Comparison of ENCODE assay signal across 5 cellular contexts in the genomic region with DNA sequence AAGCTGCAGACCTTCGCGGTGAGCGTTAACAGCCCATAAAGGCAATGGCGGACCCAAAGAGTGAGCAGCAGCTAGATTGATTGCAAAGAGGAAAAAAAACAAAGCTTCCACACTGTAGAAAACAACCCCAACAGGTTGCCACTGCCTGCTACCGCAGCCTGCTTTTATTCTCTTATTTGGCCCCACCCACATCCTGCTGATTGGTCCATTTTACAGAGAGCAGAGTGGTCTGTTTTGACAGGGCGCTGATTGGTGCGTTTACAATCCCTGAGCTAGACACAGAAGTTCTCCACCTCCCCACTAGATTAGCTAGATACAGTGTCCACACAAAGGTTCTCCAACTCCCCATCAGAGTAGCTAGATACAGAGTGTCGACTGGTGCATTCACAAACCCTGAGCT.
DNase-seq lines count a peak whose midpoint lies in the region; ATAC-seq, FAIRE-seq and TF ChIP-seq lines count a peak whose summit lies in the region.
"Not testable (repeated sequence)": the region's sequence is repeated elsewhere in the genome, so short reads cannot be mapped to it uniquely, and the experiment has no call there.

No MANE protein-coding gene starts in this region.

- not testable (repeated sequence) for H3K36me3 Mint-ChIP-seq in H9 (ENCODE audit: insufficient read depth in 1 of 3, low read depth in 3 of 3); nephron progenitor cell (ENCODE audit: low read depth); neural progenitor cell

- DNase-seq in H9; K562 (ENCODE audit: extremely low read depth in 1 of 4, low spot score in 3 of 4); nephron progenitor cell; neural progenitor cell (ENCODE audit: low spot score): not testable (repeated sequence)
- DNase-seq in testis, result peak; percentile 64

- not testable (repeated sequence) for TF ChIP-seq CTCF in H9 (conservative IDR thresholded peaks at IDR 0.05); K562 (IDR thresholded peaks at IDR 0.05 in 2 of 3, conservative IDR thresholded peaks at IDR 0.05 in 1 of 3; ENCODE audit: insufficient read depth in 2 of 3, low read depth in 1 of 3, low read length in 3 of 3); nephron progenitor cell (IDR thresholded peaks at IDR 0.05); neural progenitor cell (IDR thresholded peaks at IDR 0.05); testis (IDR thresholded peaks at IDR 0.05)

- H3K27ac Mint-ChIP-seq in H9, result peak overlapping the region in 2 of 3 experiments; percentile 83 to 96; a peak in 3 of 7 replicates
- H3K27ac Mint-ChIP-seq in nephron progenitor cell, result peak overlapping the region; percentile 51
- H3K27ac Mint-ChIP-seq in neural progenitor cell, result peak overlapping the region; percentile 57

- not testable (repeated sequence) for H3K23ac ChIP-seq in H9 (ENCODE audit: insufficient read length, low read depth, low read length)

- not testable (repeated sequence) for H2BK120ac ChIP-seq in H9 (ENCODE audit: low read depth, low read length, poor library complexity, severe bottlenecking)

- H3K56ac ChIP-seq in H9 (ENCODE audit: insufficient read length, low read depth, low read length), result not testable (repeated sequence)

- not testable (repeated sequence) for H3K36me3 ChIP-seq in K562 (ENCODE audit: control insufficient read depth, insufficient read depth, low read length); neural progenitor cell; testis (ENCODE audit: low read depth, missing control alignments)

- H3K27me3 ChIP-seq in H9 (ENCODE audit: insufficient read depth, low read length); K562 (ENCODE audit: control insufficient read depth in 2 of 2, insufficient read depth in 2 of 2, low read length in 2 of 2); neural progenitor cell; testis: not testable (repeated sequence)

- not testable (repeated sequence) for H3K23me2 ChIP-seq in H9 (ENCODE audit: insufficient read length, low read depth, low read length, poor library complexity, severe bottlenecking)

- BruUV-seq in K562 (replicated peaks; lab: Mats Ljungman, UMichigan), result not testable (repeated sequence)

- TF ChIP-seq EP300 in K562 (IDR thresholded peaks at IDR 0.05; ENCODE audit: low read length), result not testable (repeated sequence)

- intact Hi-C loops in K562 (cut with micrococcal nuclease); testis (cut with DNase I; ENCODE audit: low total_unique reads): not testable (repeated sequence)

- not testable (repeated sequence) for H2AK5ac ChIP-seq in H9 (ENCODE audit: insufficient read length, low read length)

- H3K79me2 ChIP-seq in H9 (ENCODE audit: insufficient read depth, low read length); K562 (ENCODE audit: control insufficient read depth, insufficient read depth, low read length); neural progenitor cell (ENCODE audit: low read depth): not testable (repeated sequence)

- H3K18ac ChIP-seq in H9 (ENCODE audit: insufficient read length, low read depth, low read length), result not testable (repeated sequence)

- H3K9me3 ChIP-seq in H9 (ENCODE audit: control insufficient read depth, low read depth, low read length); K562 (replicated peaks; ENCODE audit: control insufficient read depth, insufficient read depth, low read depth, low read length); neural progenitor cell (ENCODE audit: low read depth); testis: not testable (repeated sequence)

- H4K8ac ChIP-seq in H9 (replicated peaks; ENCODE audit: insufficient read length, low read depth, low read length), result not testable (repeated sequence)

- not testable (repeated sequence) for H2BK20ac ChIP-seq in H9 (ENCODE audit: low read depth, low read length, poor library complexity, severe bottlenecking)

- H4K91ac ChIP-seq in H9 (ENCODE audit: insufficient read length, low read depth, low read length), result not testable (repeated sequence)

- ATAC-seq in K562, result not testable (repeated sequence)

- not testable (repeated sequence) for H3K4me1 Mint-ChIP-seq in H9, nephron progenitor cell, neural progenitor cell

- H4K5ac ChIP-seq in H9 (ENCODE audit: insufficient read length, low read depth, low read length), result not testable (repeated sequence)

- H3K79me1 ChIP-seq in H9 (ENCODE audit: insufficient read depth, low read depth, low read length, poor library complexity, severe bottlenecking), result not testable (repeated sequence)

- H4K20me1 ChIP-seq in H9 (ENCODE audit: control insufficient read depth, insufficient read depth, insufficient read length); K562 (replicated peaks; ENCODE audit: control insufficient read depth, insufficient read depth, low read length); neural progenitor cell (ENCODE audit: low read depth): not testable (repeated sequence)

- not testable (repeated sequence) for H3T11ph ChIP-seq in H9 (ENCODE audit: low read length)

- H3K9me1 ChIP-seq in K562 (ENCODE audit: control insufficient read depth, insufficient read depth, low read length), result not testable (repeated sequence)

- not testable (repeated sequence) for H3K14ac ChIP-seq in H9 (ENCODE audit: insufficient read depth, low read length)

- not testable (repeated sequence) for H3F3A ChIP-seq in neural progenitor cell (ENCODE audit: low read depth)

- not testable (repeated sequence) for H2AFZ ChIP-seq in H9 (ENCODE audit: low read length); K562 (ENCODE audit: low read depth, low read length); neural progenitor cell (replicated peaks)

- POLR2A ChIA-PET in K562 (lab: Yijun Ruan, JAX), result interaction anchor here (0.6 kb wide), 1 partner anchor 19 kb away, joined by 4 read pairs; no protein-coding TSS in a partner anchor

- no CpG with 5 or more reads among the region's 8 CpGs for WGBS in H9 (ENCODE audit: extremely low coverage, insufficient read length, low lambda C conversion rate)
- 5% methylated on average over 6 of the region's 8 CpGs for WGBS in K562 (ENCODE audit: insufficient coverage, low coverage, missing lambda C conversion rate)
- 56 to 78% methylated on average over 4 to 8 of the region's 8 CpGs for WGBS in testis, 2 donors

- not testable (repeated sequence) for FAIRE-seq in K562 (lab: Jason Lieb, UNC)

- in situ Hi-C loops in K562 (cut with MboI), result not testable (repeated sequence)

- H3K4me1 ChIP-seq in H9 (ENCODE audit: insufficient read depth, low read length); K562 (replicated peaks in 1 of 2; ENCODE audit: control insufficient read depth in 2 of 2, insufficient read depth in 2 of 2, low read length in 2 of 2); neural progenitor cell; testis: not testable (repeated sequence)

- not testable (repeated sequence) for H2BK5ac ChIP-seq in H9 (ENCODE audit: insufficient read length, low read length)

- H3K9ac ChIP-seq in H9 (ENCODE audit: extremely low read depth, insufficient read length, low read length); K562 (ENCODE audit: insufficient read depth in 1 of 2, low read depth in 2 of 2, low read length in 2 of 2); neural progenitor cell: not testable (repeated sequence)

- not testable (repeated sequence) for H3K27me3 Mint-ChIP-seq in H9 (ENCODE audit: low read depth); nephron progenitor cell (ENCODE audit: low read depth, poor library complexity); neural progenitor cell (ENCODE audit: insufficient read depth, low read depth)

- TF ChIP-seq RAD21 in K562 (CRISPR knock-in tag; conservative IDR thresholded peaks at IDR 0.05 in 1 of 2, IDR thresholded peaks at IDR 0.05 in 1 of 2), result not testable (repeated sequence)

- not testable (repeated sequence) for H3K4ac ChIP-seq in H9 (ENCODE audit: low read depth, low read length)

- not testable (repeated sequence) for H3K4me3 Mint-ChIP-seq in H9, nephron progenitor cell, neural progenitor cell

- not testable (repeated sequence) for H2BK15ac ChIP-seq in H9 (ENCODE audit: low read depth, low read length)

- H3K27ac ChIP-seq in H9 (ENCODE audit: insufficient read length, low read depth, low read length); K562 (ENCODE audit: extremely low read depth, low read depth, low read length); neural progenitor cell; testis: not testable (repeated sequence)

- H2BK12ac ChIP-seq in H9 (ENCODE audit: insufficient read length, low read depth, low read length), result not testable (repeated sequence)

- CTCF ChIA-PET in K562 (lab: Yijun Ruan, JAX; ENCODE audit: low intra/inter-chr PET ratio), result not testable (repeated sequence)

- not testable (repeated sequence) for TF ChIP-seq POLR2A in K562 (conservative IDR thresholded peaks at IDR 0.05); testis (IDR thresholded peaks at IDR 0.05)

- H3K4me2 ChIP-seq in H9 (ENCODE audit: insufficient read depth, insufficient read length, low read length); K562 (ENCODE audit: insufficient read depth, low read length); neural progenitor cell: not testable (repeated sequence)

- H3K4me3 ChIP-seq in K562, neural progenitor cell: not testable (repeated sequence)
- H3K4me3 ChIP-seq in testis, result peak overlapping the region in 1 of 2 donors; percentile 27

- H3K9me3 Mint-ChIP-seq in H9, result not testable (repeated sequence)
- peaks cover 41% of the 10 kb centered on the region for H3K9me3 Mint-ChIP-seq in nephron progenitor cell
- peaks cover 18% of the 10 kb centered on the region for H3K9me3 Mint-ChIP-seq in neural progenitor cell

TF ChIP-seq in K562, 482 proteins besides CTCF, POLR2A, EP300 and RAD21:
- TF ChIP-seq NFYB (IDR thresholded peaks at IDR 0.05; ENCODE audit: extremely low read depth, insufficient read length), result peak; percentile 29
TF ChIP-seq in K562: peak in this region for 1; not testable (repeated sequence) for 481.
